Comparison of ENCODE assay signal across 11 cellular contexts in genomic region chr12:14443531-14443930, GRCh38.
DNase-seq lines count a peak whose midpoint lies in the region; ATAC-seq, FAIRE-seq and TF ChIP-seq lines count a peak whose summit lies in the region.
"Had no signal": no experiment of that assay in that cellular context is flagged by ENCODE, and none has a peak within 500 bp of the region (broad histone marks: within the 10 kb centered on the region; RNA-seq: fewer than 3 reads in every experiment).

No MANE protein-coding gene starts in this region.

- peak; percentile 75 for FAIRE-seq in G401.6 (lab: Jason Lieb, UNC)
- FAIRE-seq: H54 had no signal

- H3K9ac ChIP-seq in skeletal muscle tissue (ENCODE audit: low read depth in 1 of 3, low read length in 3 of 3): no peak overlapping the region

- no peaks in the 10 kb centered on the region for H3K9me3 Mint-ChIP-seq in activated B cell treated with CpG ODN at 0.5 μM for 24 hours
- H3K9me3 Mint-ChIP-seq in nephron progenitor cell: peaks cover 11% of the 10 kb centered on the region

- H3K4me3 Mint-ChIP-seq in activated B cell treated with CpG ODN at 0.5 μM for 24 hours (no peak overlapping the region), nephron progenitor cell (no peak overlapping the region)
- H3K4me3 Mint-ChIP-seq: brain had no signal

- POLR2A ChIA-PET in activated B cell treated with CpG ODN at 0.5 μM for 24 hours (lab: Charles Lee): no interaction called here

- H3K9me3 ChIP-seq in skeletal muscle tissue (ENCODE audit: control insufficient read depth in 3 of 3, low read length in 3 of 3): no peaks in the 10 kb centered on the region
- H3K9me3 ChIP-seq: Caco-2 had no signal

- H3K27me3 Mint-ChIP-seq in activated B cell treated with CpG ODN at 0.5 μM for 24 hours: no peaks in the 10 kb centered on the region
- no peaks in the 10 kb centered on the region for H3K27me3 Mint-ChIP-seq in nephron progenitor cell (ENCODE audit: low read depth, poor library complexity)
- H3K27me3 Mint-ChIP-seq: brain had no signal

- H3K4me1 Mint-ChIP-seq in activated B cell treated with CpG ODN at 0.5 μM for 24 hours (peaks cover 18% of the 10 kb centered on the region), nephron progenitor cell (no peaks in the 10 kb centered on the region)
- H3K4me1 Mint-ChIP-seq: brain had no signal

- peak overlapping the region; percentile 66 for H3K27ac ChIP-seq in skeletal muscle tissue (ENCODE audit: low read depth, low read length)

- H3K36me3 ChIP-seq in skeletal muscle tissue (ENCODE audit: control insufficient read depth in 3 of 3, insufficient read depth in 3 of 3, low read length in 3 of 3): peaks cover 7 to 25% (median 23%) of the 10 kb centered on the region in 3 donors

- CTCF ChIA-PET in activated B cell treated with CpG ODN at 0.5 μM for 24 hours (lab: Charles Lee): interaction anchor here (1.5 kb wide), 1 partner anchor 205 kb away, joined by 3 read pairs; no protein-coding TSS in a partner anchor

- H3K27ac Mint-ChIP-seq in activated B cell treated with CpG ODN at 0.5 μM for 24 hours (peak overlapping the region; percentile 57), nephron progenitor cell (no peak overlapping the region)

- no peak for TF ChIP-seq CTCF in activated B cell treated with CpG ODN at 0.5 μM for 24 hours (IDR thresholded peaks at IDR 0.05)
- TF ChIP-seq CTCF in nephron progenitor cell (IDR thresholded peaks at IDR 0.05): no peak

- no peaks in the 10 kb centered on the region for H3K27me3 ChIP-seq in skeletal muscle tissue (ENCODE audit: control insufficient read depth in 3 of 3, insufficient read depth in 3 of 3, low read length in 3 of 3)

- no peak overlapping the region for H3K4me3 ChIP-seq in skeletal muscle tissue (ENCODE audit: low read length in 3 of 3)

- H3K36me3 Mint-ChIP-seq in activated B cell treated with CpG ODN at 0.5 μM for 24 hours (ENCODE audit: low read depth) (peaks cover 83% of the 10 kb centered on the region), nephron progenitor cell (ENCODE audit: low read depth) (peaks cover 95% of the 10 kb centered on the region)

- intact Hi-C loops in activated B cell treated with CpG ODN at 0.5 μM for 24 hours (cut with micrococcal nuclease): no loop called here
- intact Hi-C loops in Right ventricle myocardium superior (cut with DNase I): no loop called here

- no peak for DNase-seq in activated B cell treated with CpG ODN at 0.5 μM for 24 hours
- no peak for DNase-seq in Right ventricle myocardium superior
- no peak for DNase-seq in nephron progenitor cell
- DNase-seq in globus pallidus (ENCODE audit: low spot score): no peak
- DNase-seq: Caco-2 had no signal

- peaks cover 0 to 4% (median 3%) of the 10 kb centered on the region in 3 donors for H3K4me1 ChIP-seq in skeletal muscle tissue (ENCODE audit: control insufficient read depth in 3 of 3, insufficient read depth in 3 of 3, low read length in 3 of 3)
- H3K4me1 ChIP-seq: Caco-2 had no signal

- ATAC-seq in activated B cell treated with CpG ODN at 0.5 μM for 24 hours (ENCODE audit: low read depth): no peak
- peak; percentile 85 for ATAC-seq in Right ventricle myocardium superior (ENCODE audit: poor library complexity)
- no peak for ATAC-seq in GM19455 (IDR thresholded peaks at IDR 0.05; ENCODE audit: unreplicated experiment)
- ATAC-seq in GM21576 (IDR thresholded peaks at IDR 0.05; ENCODE audit: unreplicated experiment): no peak
